ENCODE assay signal across 1 cellular context in the genomic region with DNA sequence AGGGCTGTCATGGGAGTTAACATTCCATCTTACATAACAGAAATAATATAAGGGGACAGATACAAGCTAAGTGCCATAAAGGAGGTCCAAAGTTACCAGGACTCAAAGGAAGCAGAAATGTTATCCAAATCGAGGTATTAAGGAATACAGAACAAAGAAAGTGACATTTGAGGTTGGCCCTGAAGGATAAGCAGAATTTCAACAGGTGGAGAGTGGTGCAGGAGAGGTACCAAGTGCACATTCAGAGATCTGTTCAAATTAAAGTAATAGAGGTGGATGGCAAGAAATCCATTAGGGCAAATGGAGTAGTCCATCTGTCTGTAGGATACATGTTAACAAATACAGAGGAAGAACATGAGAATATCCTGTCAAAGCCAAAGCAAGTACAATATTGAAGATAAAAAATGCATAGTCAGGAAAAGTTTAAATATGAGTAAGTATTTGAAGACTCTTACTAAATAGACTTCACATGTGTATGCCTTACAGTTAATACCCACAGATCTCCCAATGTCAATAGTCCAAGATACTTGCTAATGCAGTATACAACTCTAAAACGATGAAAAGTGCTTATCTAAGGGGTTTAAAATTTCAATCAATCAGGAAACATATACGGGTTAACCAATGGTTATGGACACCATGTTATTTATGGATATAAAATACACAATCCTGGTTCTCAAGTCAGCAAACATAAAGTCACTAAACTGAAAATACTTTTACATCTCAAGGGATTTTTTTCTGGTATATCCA.
TF ChIP-seq lines count a peak whose summit lies in the region.

No MANE protein-coding gene starts in this region.

TF ChIP-seq in GM12878, 131 proteins besides CTCF, POLR2A, EP300 and RAD21:
- no peak for TF ChIP-seq MEF2A (IDR thresholded peaks at IDR 0.05; ENCODE audit: insufficient read depth, low read depth, low read length)
- TF ChIP-seq ATF7 (IDR thresholded peaks at IDR 0.05; ENCODE audit: low read depth) = no peak
- no peak for TF ChIP-seq GABPA (IDR thresholded peaks at IDR 0.05; ENCODE audit: low read depth)
- TF ChIP-seq NR2C2 (IDR thresholded peaks at IDR 0.05; ENCODE audit: borderline replicate concordance, control insufficient read depth, insufficient read length, low read depth) = no peak
